ENCODE assay signal across 8 cellular contexts in genomic region chr2:39227628-39228412, GRCh38. TPM values are rescaled to one million over a fixed set of nuclear protein-coding genes. Genes with fewer than 3 reads are reported as not detected.
DNase-seq lines count a peak whose midpoint lies in the region; ATAC-seq and TF ChIP-seq lines count a peak whose summit lies in the region.

No MANE protein-coding gene starts in this region.

- H3K36me3 ChIP-seq in colonic mucosa: no peaks in the 10 kb centered on the region

- no peaks in the 10 kb centered on the region for H3K4me1 ChIP-seq in colonic mucosa

- peak; percentile 87 for TF ChIP-seq CTCF in colonic mucosa (IDR thresholded peaks at IDR 0.05)

- intact Hi-C loops in colonic mucosa (cut with DNase I): loop anchor here (2.0 to 5.0 kb wide), 2 partner anchors 111 to 169 kb away; no protein-coding TSS in a partner anchor

- no peaks in the 10 kb centered on the region for H3K9me3 ChIP-seq in colonic mucosa

- no peak overlapping the region for H3K9ac ChIP-seq in colonic mucosa (ENCODE audit: low read depth in 2 of 2, low read length in 2 of 2)

- peak; percentile 72 for DNase-seq in AG08395 (ENCODE audit: low spot score)
- DNase-seq in NCI-H345 treated with DMSO at 0.1 percent for 48 hours (lab: John Stamatoyannopoulos, UW; ENCODE audit: unreplicated experiment): peak; percentile 43
- DNase-seq in activated CD4-positive, alpha-beta T cell treated with anti-CD3 and anti-CD28 coated beads for 48 hours: peak; percentile 87
- DNase-seq in colonic mucosa: peak; percentile 73
- DNase-seq in left kidney (ENCODE audit: low read depth, low spot score): peak; percentile 90
- peak; percentile 85 for DNase-seq in stimulated activated CD4-positive, alpha-beta T cell treated with anti-CD3 and anti-CD28 coated beads, Interleukin-4, amount 100 ng/mL, for 1 hour

- H3K27ac ChIP-seq in colonic mucosa: no peak overlapping the region

- ATAC-seq in GM18867 (IDR thresholded peaks at IDR 0.05; ENCODE audit: unreplicated experiment): peak; percentile 69
- peak; percentile 76 for ATAC-seq in HG03159 (IDR thresholded peaks at IDR 0.05; ENCODE audit: unreplicated experiment)

- H3K27me3 ChIP-seq in colonic mucosa: no peaks in the 10 kb centered on the region

- H3K4me3 ChIP-seq in colonic mucosa: no peak overlapping the region

RNA-seq across cellular contexts. Expression of gene CDKL4, which starts 15.9 kb away (rescaled TPM):
- under 1 TPM in 1 of 2 donors, not detected in 1; 0.64 TPM for total RNA-seq in colonic mucosa
